In the genomic region with DNA sequence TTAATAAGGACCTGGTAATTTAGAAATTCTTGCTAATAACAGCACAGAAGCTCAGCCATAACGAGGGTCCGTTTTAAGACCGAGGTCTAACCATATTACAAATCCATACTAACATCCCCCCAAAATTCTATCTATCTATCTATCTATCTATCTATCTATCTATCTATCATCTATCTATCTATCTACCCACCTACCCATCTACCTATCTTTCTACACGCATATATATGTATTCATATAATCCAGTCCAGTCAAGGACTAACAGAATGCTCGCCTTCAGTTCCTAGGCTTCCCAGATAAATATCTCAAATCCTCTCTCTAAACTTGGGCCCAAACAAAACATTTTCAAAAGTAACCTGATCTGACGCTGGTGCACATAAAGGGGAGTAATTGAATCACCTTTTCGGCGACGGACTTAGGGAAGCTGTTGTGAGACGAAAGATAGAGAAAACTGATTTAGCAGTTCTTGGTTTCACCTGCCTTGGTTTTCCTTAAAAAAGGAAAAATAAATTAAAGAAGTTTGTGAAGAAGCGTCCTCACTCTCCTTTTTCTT, we compare ENCODE assay signal across 9 cellular contexts. TPM values are rescaled to one million over a fixed set of nuclear protein-coding genes. Genes with fewer than 3 reads are reported as not detected.
DNase-seq lines count a peak whose midpoint lies in the region; ATAC-seq and TF ChIP-seq lines count a peak whose summit lies in the region.
"Had no signal": no experiment of that assay in that cellular context is flagged by ENCODE, and none has a peak within 500 bp of the region (broad histone marks: within the 10 kb centered on the region; RNA-seq: fewer than 3 reads in every experiment).

No MANE protein-coding gene starts in this region.

- peak overlapping the region; percentile 69 to 89 (median 79) for H3K27ac ChIP-seq in sigmoid colon

- no peaks in the 10 kb centered on the region for H3K27me3 Mint-ChIP-seq in stimulated activated naive B cell treated with anti-CD40 and anti-IgM and Interleukin-4, amounts not matched to agents 10 μg/mL and 1 μg/mL and 100 μg/mL, for 72 hours

- 35 to 47% methylated on average over 11 of the region's 11 CpGs for WGBS in sigmoid colon, 2 donors

- H3K36me3 ChIP-seq in GM06990 (ENCODE audit: control insufficient read depth, insufficient read depth, low read length) (no peaks in the 10 kb centered on the region), sigmoid colon (no peaks in the 10 kb centered on the region)

- H3K4me1 Mint-ChIP-seq in stimulated activated naive B cell treated with anti-CD40 and anti-IgM and Interleukin-4, amounts not matched to agents 10 μg/mL and 1 μg/mL and 100 μg/mL, for 72 hours = peaks cover 8 to 33% of the 10 kb centered on the region in 2 donors

- no peak for TF ChIP-seq EP300 in sigmoid colon (IDR thresholded peaks at IDR 0.05)

- DNase-seq in GM06990 (ENCODE audit: extremely low read depth, insufficient read length) (no peak), NCI-H69 (lab: John Stamatoyannopoulos, UW) (peak; percentile 70), fibroblast of mammary gland (ENCODE audit: low read depth) (no peak), sigmoid colon (no peak), dedifferentiated amniotic fluid mesenchymal stem cell (ENCODE audit: extremely low spot score) (no peak)
- no peak for DNase-seq in stimulated activated naive B cell treated with anti-CD40 and anti-IgM and Interleukin-4, amounts not matched to agents 10 μg/mL and 1 μg/mL and 100 μg/mL, for 72 hours

- no peak overlapping the region for H3K4me3 Mint-ChIP-seq in stimulated activated naive B cell treated with anti-CD40 and anti-IgM and Interleukin-4, amounts not matched to agents 10 μg/mL and 1 μg/mL and 100 μg/mL, for 72 hours

- H3K36me3 Mint-ChIP-seq in stimulated activated naive B cell treated with anti-CD40 and anti-IgM and Interleukin-4, amounts not matched to agents 10 μg/mL and 1 μg/mL and 100 μg/mL, for 72 hours = no peaks in the 10 kb centered on the region

- no peak for TF ChIP-seq CTCF in GM06990 (IDR thresholded peaks at IDR 0.05; ENCODE audit: insufficient read depth, low read length, poor library complexity, severe bottlenecking)
- TF ChIP-seq CTCF in fibroblast of mammary gland (conservative IDR thresholded peaks at IDR 0.05; ENCODE audit: control insufficient read depth, insufficient read depth, low read depth, low read length) = no peak
- no peak for TF ChIP-seq CTCF in sigmoid colon (IDR thresholded peaks at IDR 0.05)

- H3K4me3 ChIP-seq in GM06990 (replicated peaks; ENCODE audit: low read depth, low read length) (peak overlapping the region; percentile 73), fibroblast of mammary gland (ENCODE audit: control insufficient read depth, low read depth, low read length) (peak overlapping the region; percentile 67), sigmoid colon (peak overlapping the region; percentile 36 to 51 (median 48))

- no peak overlapping the region for H3K27ac Mint-ChIP-seq in stimulated activated naive B cell treated with anti-CD40 and anti-IgM and Interleukin-4, amounts not matched to agents 10 μg/mL and 1 μg/mL and 100 μg/mL, for 72 hours

- intact Hi-C loops in sigmoid colon (cut with DNase I) = loop anchor here (1.0 to 5.0 kb wide), 4 partner anchors 15 to 240 kb away; no protein-coding TSS in a partner anchor

- no peaks in the 10 kb centered on the region for H3K9me3 Mint-ChIP-seq in stimulated activated naive B cell treated with anti-CD40 and anti-IgM and Interleukin-4, amounts not matched to agents 10 μg/mL and 1 μg/mL and 100 μg/mL, for 72 hours

- TF ChIP-seq POLR2A in sigmoid colon (IDR thresholded peaks at IDR 0.05) = no peak

- no peaks in the 10 kb centered on the region for H3K9me3 ChIP-seq in sigmoid colon

- peaks cover 4 to 24% (median 9%) of the 10 kb centered on the region in 4 donors for H3K4me1 ChIP-seq in sigmoid colon

- no peak for ATAC-seq in stimulated activated naive B cell treated with anti-CD40 and anti-IgM and Interleukin-4, amounts not matched to agents 10 μg/mL and 1 μg/mL and 100 μg/mL, for 72 hours (replicated peaks)
- no peak for ATAC-seq in HG03469 (IDR thresholded peaks at IDR 0.05; ENCODE audit: unreplicated experiment)
- no peak for ATAC-seq in GM18511 (IDR thresholded peaks at IDR 0.05; ENCODE audit: unreplicated experiment)

- H3K27me3 ChIP-seq in GM06990 (replicated peaks; ENCODE audit: control insufficient read depth, insufficient read depth, low read length) = no peaks in the 10 kb centered on the region
- H3K27me3 ChIP-seq in sigmoid colon = no peaks in the 10 kb centered on the region

RNA-seq across cellular contexts. Expression of a gene that starts 14.5 kb away (rescaled TPM):
- total RNA-seq in sigmoid colon = 100 to 1,000 TPM in 1 of 4 donors, 10 to 100 TPM in 3; 70.6 to 104 (median 77.2) TPM
- 10 to 100 TPM; 55.9 to 67.2 (median 56.2) TPM for polyA plus RNA-seq in sigmoid colon

RNA-seq across cellular contexts. Expression of a gene that starts 44.0 kb away (rescaled TPM):
- 10 to 100 TPM; 10.2 to 19.4 (median 15.8) TPM for total RNA-seq in sigmoid colon
- polyA plus RNA-seq in sigmoid colon = 10 to 100 TPM; 12.6 to 21.3 (median 19.8) TPM

RNA-seq across cellular contexts. Expression of a gene that starts 52.6 kb away (rescaled TPM):
- under 1 TPM in 1 of 4 donors, not detected in 3; 0.28 TPM for total RNA-seq in sigmoid colon
- polyA plus RNA-seq in sigmoid colon = under 1 TPM in 1 of 3 donors, not detected in 2; 0.20 TPM
- total RNA-seq: frontal cortex had no signal
